ENCODE assay signal across 8 cellular contexts in genomic region chr1:50368179-50369007, GRCh38. TPM values are rescaled to one million over a fixed set of nuclear protein-coding genes. Genes with fewer than 3 reads are reported as not detected.
DNase-seq lines count a peak whose midpoint lies in the region; ATAC-seq, FAIRE-seq and TF ChIP-seq lines count a peak whose summit lies in the region.

No MANE protein-coding gene starts in this region.

- no peak overlapping the region for H2BK5ac ChIP-seq in H9 (ENCODE audit: insufficient read length, low read length)

- no peaks in the 10 kb centered on the region for H3K23me2 ChIP-seq in H9 (ENCODE audit: insufficient read length, low read depth, low read length, poor library complexity, severe bottlenecking)

- DNase-seq in DMS53 treated with DMSO at 0.1 percent for 48 hours (lab: John Stamatoyannopoulos, UW; ENCODE audit: unreplicated experiment) (peak; percentile 68), H9 (peak; percentile 77), NCI-H2227 (lab: John Stamatoyannopoulos, UW; ENCODE audit: unreplicated experiment) (peak; percentile 70), astrocyte of the hippocampus (ENCODE audit: low read depth, low spot score) (peak; percentile 70), kidney (no peak)
- DNase-seq in stimulated activated CD4-positive, alpha-beta T cell treated with anti-CD3 and anti-CD28 coated beads, TNF-alpha, amount 100 ng/mL, for 24 hours (ENCODE audit: low read depth in 3 of 3) = peak; percentile 3 to 23 (median 5)

- no peak overlapping the region for H4K91ac ChIP-seq in H9 (ENCODE audit: insufficient read length, low read depth, low read length)

- H3K9ac ChIP-seq in H9 (ENCODE audit: extremely low read depth, insufficient read length, low read length) = no peak overlapping the region
- H3K9ac ChIP-seq in kidney (ENCODE audit: low read length in 2 of 2) = no peak overlapping the region

- no peak overlapping the region for H3K18ac ChIP-seq in H9 (ENCODE audit: insufficient read length, low read depth, low read length)

- H3K4me3 Mint-ChIP-seq in H9 = peak overlapping the region in 1 of 2 experiments; percentile 33; a peak in 2 of 5 replicates

- intact Hi-C loops in kidney (cut with DNase I) = no loop called here

- no peaks in the 10 kb centered on the region for H3K36me3 ChIP-seq in kidney (ENCODE audit: control insufficient read depth in 1 of 2, insufficient read depth in 2 of 2, low read length in 2 of 2)

- H3K79me2 ChIP-seq in H9 (ENCODE audit: insufficient read depth, low read length) = no peaks in the 10 kb centered on the region

- H2BK12ac ChIP-seq in H9 (ENCODE audit: insufficient read length, low read depth, low read length) = no peak overlapping the region

- H2BK120ac ChIP-seq in H9 (ENCODE audit: low read depth, low read length, poor library complexity, severe bottlenecking) = no peak overlapping the region

- no peaks in the 10 kb centered on the region for H3K4me1 ChIP-seq in H9 (ENCODE audit: insufficient read depth, low read length)
- H3K4me1 ChIP-seq in kidney (ENCODE audit: control insufficient read depth in 1 of 2, insufficient read depth in 1 of 2, low read depth in 1 of 2, low read length in 2 of 2) = peaks cover 0 to 2% of the 10 kb centered on the region in 2 donors

- TF ChIP-seq CTCF in H9 (conservative IDR thresholded peaks at IDR 0.05) = peak; percentile 86
- peak; percentile 59 for TF ChIP-seq CTCF in kidney (IDR thresholded peaks at IDR 0.05; ENCODE audit: borderline replicate concordance, extremely low read depth, insufficient read depth)

- no peak overlapping the region for H2AK5ac ChIP-seq in H9 (ENCODE audit: insufficient read length, low read length)

- no CpG with 5 or more reads among the region's 31 CpGs for WGBS in H9 (ENCODE audit: extremely low coverage, insufficient read length, low lambda C conversion rate)

- H3K4me1 Mint-ChIP-seq in H9 = peaks cover under 1 to 10% of the 10 kb centered on the region in 2 experiments; a peak in 3 of 4 replicates

- H3K36me3 Mint-ChIP-seq in H9 (ENCODE audit: insufficient read depth in 1 of 3, low read depth in 3 of 3) = no peaks in the 10 kb centered on the region

- no peaks in the 10 kb centered on the region for H3K79me1 ChIP-seq in H9 (ENCODE audit: insufficient read depth, low read depth, low read length, poor library complexity, severe bottlenecking)

- no peak overlapping the region for H3K4me2 ChIP-seq in H9 (ENCODE audit: insufficient read depth, insufficient read length, low read length)

- no peak for FAIRE-seq in kidney (lab: Jason Lieb, UNC)

- no peaks in the 10 kb centered on the region; a peak in 1 of 5 replicates for H3K9me3 Mint-ChIP-seq in H9

- H3K56ac ChIP-seq in H9 (ENCODE audit: insufficient read length, low read depth, low read length) = no peak overlapping the region

- no peak overlapping the region for H3K27ac ChIP-seq in H9 (ENCODE audit: insufficient read length, low read depth, low read length)
- no peak overlapping the region for H3K27ac ChIP-seq in kidney (ENCODE audit: low read depth in 2 of 2, low read length in 2 of 2)

- H3K4me3 ChIP-seq in kidney (ENCODE audit: low read length in 2 of 2) = no peak overlapping the region

- H3K27ac Mint-ChIP-seq in H9 = no peak overlapping the region

- no peak overlapping the region for H2AFZ ChIP-seq in H9 (ENCODE audit: low read length)

- H3K14ac ChIP-seq in H9 (ENCODE audit: insufficient read depth, low read length) = no peak overlapping the region

- H3K27me3 ChIP-seq in H9 (ENCODE audit: insufficient read depth, low read length) = no peaks in the 10 kb centered on the region; the same call in 1 of the 2 replicates

- ATAC-seq in GM18870 (IDR thresholded peaks at IDR 0.05; ENCODE audit: unreplicated experiment) (no peak), GM21619 (IDR thresholded peaks at IDR 0.05; ENCODE audit: unreplicated experiment) (no peak)

- no peak overlapping the region for H4K5ac ChIP-seq in H9 (ENCODE audit: insufficient read length, low read depth, low read length)

- H2BK20ac ChIP-seq in H9 (ENCODE audit: low read depth, low read length, poor library complexity, severe bottlenecking) = no peak overlapping the region

- H4K8ac ChIP-seq in H9 (replicated peaks; ENCODE audit: insufficient read length, low read depth, low read length) = no peak overlapping the region

- no peaks in the 10 kb centered on the region for H4K20me1 ChIP-seq in H9 (ENCODE audit: control insufficient read depth, insufficient read depth, insufficient read length)

- H3K23ac ChIP-seq in H9 (ENCODE audit: insufficient read length, low read depth, low read length) = no peak overlapping the region

- H3K9me3 ChIP-seq in H9 (ENCODE audit: control insufficient read depth, low read depth, low read length) = no peaks in the 10 kb centered on the region
- H3K9me3 ChIP-seq in kidney (ENCODE audit: control insufficient read depth in 1 of 2, low read length in 2 of 2) = no peaks in the 10 kb centered on the region

- peaks cover 41% of the 10 kb centered on the region for H3K27me3 Mint-ChIP-seq in H9 (ENCODE audit: low read depth)

- H2BK15ac ChIP-seq in H9 (ENCODE audit: low read depth, low read length) = no peak overlapping the region

- H3K4ac ChIP-seq in H9 (ENCODE audit: low read depth, low read length) = no peak overlapping the region

- H3T11ph ChIP-seq in H9 (ENCODE audit: low read length) = no peak overlapping the region

RNA-seq across cellular contexts. Expression of gene DMRTA2, which starts 54.9 kb away (rescaled TPM):
- total RNA-seq in H9 (2021) (0.07 and 0.11 TPM in 2 replicates), kidney (not detected)
- not detected for polyA plus RNA-seq in kidney (ENCODE audit: insufficient read depth, low read depth, low replicate concordance)
